Comparison of ENCODE assay signal across 21 cellular contexts in the genomic region with DNA sequence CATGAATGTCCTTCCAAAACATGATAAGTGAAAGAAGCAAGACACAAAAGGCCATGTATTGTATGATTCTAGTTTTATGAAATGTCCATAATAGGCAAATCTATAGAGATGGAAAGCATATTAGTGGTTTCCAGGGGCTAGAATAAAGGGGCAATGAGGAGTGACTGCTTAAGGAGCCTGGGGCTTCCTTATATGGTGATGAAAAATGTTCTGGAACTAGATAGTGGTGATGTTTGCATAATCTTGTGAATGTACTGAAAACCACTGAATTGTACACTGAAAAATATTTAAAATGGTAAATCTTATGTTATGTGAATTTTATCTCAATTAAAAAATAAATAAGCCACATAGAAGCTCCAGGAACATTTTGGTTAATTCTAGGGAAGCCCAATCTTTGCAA.
DNase-seq lines count a peak whose midpoint lies in the region; ATAC-seq and TF ChIP-seq lines count a peak whose summit lies in the region.
"Had no signal": no experiment of that assay in that cellular context is flagged by ENCODE, and none has a peak within 500 bp of the region (broad histone marks: within the 10 kb centered on the region; RNA-seq: fewer than 3 reads in every experiment).

No MANE protein-coding gene starts in this region.

- H3K27ac ChIP-seq in IMR-90 (ENCODE audit: insufficient read depth, low read length), result no peak overlapping the region
- peak overlapping the region; percentile 40 for H3K27ac ChIP-seq in smooth muscle cell (ENCODE audit: low read depth)
- H3K27ac ChIP-seq in sigmoid colon, result no peak overlapping the region
- H3K27ac ChIP-seq: BLaER1 had no signal

- H3K9me1 ChIP-seq in IMR-90 (ENCODE audit: insufficient read depth, low read length), result no peaks in the 10 kb centered on the region

- no peaks in the 10 kb centered on the region for H3K79me1 ChIP-seq in IMR-90 (ENCODE audit: low read depth in 1 of 2, low read length in 2 of 2)

- TF ChIP-seq CTCF in IMR-90 (conservative IDR thresholded peaks at IDR 0.05; ENCODE audit: low read depth, low read length), result no peak
- TF ChIP-seq CTCF in fibroblast of pulmonary artery (IDR thresholded peaks at IDR 0.05; ENCODE audit: low read length, missing control alignments), result no peak
- no peak for TF ChIP-seq CTCF in smooth muscle cell (IDR thresholded peaks at IDR 0.05; ENCODE audit: borderline replicate concordance, insufficient read depth, poor library complexity, severe bottlenecking)
- no peak for TF ChIP-seq CTCF in sigmoid colon (IDR thresholded peaks at IDR 0.05)

- CTCF ChIA-PET in IMR-90 (lab: Yijun Ruan, JAX), result no interaction called here

- dilution Hi-C loops in IMR-90 (cut with HindIII; ENCODE audit: low sequenced_read_pairs, unreplicated experiment), result no loop called here

- no peak overlapping the region for H2BK15ac ChIP-seq in IMR-90 (ENCODE audit: low read depth, low read length)

- H3F3A ChIP-seq in smooth muscle cell (ENCODE audit: low read depth), result no peaks in the 10 kb centered on the region

- no peak overlapping the region for H4K5ac ChIP-seq in IMR-90 (ENCODE audit: low read depth, low read length)

- no peak overlapping the region for H3K4ac ChIP-seq in IMR-90 (ENCODE audit: low read depth, low read length)

- H3K9ac ChIP-seq in IMR-90 (ENCODE audit: low read depth, low read length) (no peak overlapping the region), smooth muscle cell (ENCODE audit: low read depth) (no peak overlapping the region)
- H3K9ac ChIP-seq: BLaER1 had no signal

- in situ Hi-C loops in IMR-90 (cut with MboI; ENCODE audit: low sequenced_read_pairs), result no loop called here

- no peak overlapping the region for H4K8ac ChIP-seq in IMR-90 (ENCODE audit: low read depth in 2 of 2, low read length in 2 of 2)

- intact Hi-C loops in IMR-90 (cut with micrococcal nuclease), result no loop called here
- intact Hi-C loops in sigmoid colon (cut with DNase I), result no loop called here

- peak overlapping the region; percentile 59; the same call in 1 of the 2 replicates for H3K18ac ChIP-seq in IMR-90 (ENCODE audit: low read depth, low read length)

- H3K56ac ChIP-seq in IMR-90 (ENCODE audit: extremely low read depth, insufficient read depth, low read length), result no peak overlapping the region

- no peak overlapping the region for H2BK5ac ChIP-seq in IMR-90 (ENCODE audit: low read depth, low read length, poor library complexity, severe bottlenecking)

- no peaks in the 10 kb centered on the region for H4K20me1 ChIP-seq in IMR-90 (ENCODE audit: insufficient read depth, low read length)
- no peaks in the 10 kb centered on the region for H4K20me1 ChIP-seq in smooth muscle cell (ENCODE audit: low read depth)
- H4K20me1 ChIP-seq: BLaER1 had no signal

- H3K23ac ChIP-seq in IMR-90 (ENCODE audit: low read depth, low read length), result no peak overlapping the region

- no peak for TF ChIP-seq RAD21 in IMR-90 (IDR thresholded peaks at IDR 0.05; ENCODE audit: low read length)

- H2AFZ ChIP-seq in IMR-90 (replicated peaks; ENCODE audit: low read length, poor library complexity) (no peak overlapping the region), smooth muscle cell (ENCODE audit: low read depth) (no peak overlapping the region)

- BruUV-seq in IMR-90 (replicated peaks; lab: Mats Ljungman, UMichigan), result no TSS peak

- no peaks in the 10 kb centered on the region for H3K27me3 ChIP-seq in IMR-90 (ENCODE audit: control insufficient read depth, insufficient read depth, low read length)
- no peaks in the 10 kb centered on the region for H3K27me3 ChIP-seq in smooth muscle cell (ENCODE audit: low read depth)
- H3K27me3 ChIP-seq in sigmoid colon, result no peaks in the 10 kb centered on the region
- H3K27me3 ChIP-seq: BE2C, BLaER1 had no signal

- ATAC-seq in IMR-90 (ENCODE audit: low read depth), result peak; percentile 56
- ATAC-seq in HG03196 (IDR thresholded peaks at IDR 0.05; ENCODE audit: unreplicated experiment), result no peak
- ATAC-seq in HG03378 (IDR thresholded peaks at IDR 0.05; ENCODE audit: unreplicated experiment), result no peak
- ATAC-seq: GM12878 had no signal

- H3K9me3 ChIP-seq in IMR-90 (ENCODE audit: control insufficient read depth, insufficient read depth, low read length) (peaks cover 5% of the 10 kb centered on the region; the same call in 1 of the 2 replicates), smooth muscle cell (replicated peaks; ENCODE audit: low read depth) (no peaks in the 10 kb centered on the region), sigmoid colon (no peaks in the 10 kb centered on the region)
- H3K9me3 ChIP-seq: BE2C had no signal

- POLR2A ChIA-PET in IMR-90 (lab: Charles Lee; ENCODE audit: unreplicated experiment), result no interaction called here

- H3K14ac ChIP-seq in IMR-90 (replicated peaks; ENCODE audit: low read depth, low read length), result no peak overlapping the region

- H3K36me3 ChIP-seq in IMR-90 (ENCODE audit: control insufficient read depth, insufficient read depth, low read length) (no peaks in the 10 kb centered on the region), smooth muscle cell (ENCODE audit: low read depth) (no peaks in the 10 kb centered on the region), sigmoid colon (no peaks in the 10 kb centered on the region)
- H3K36me3 ChIP-seq: BE2C had no signal

- H3K4me2 ChIP-seq in IMR-90 (ENCODE audit: low read depth, low read length) (no peak overlapping the region), smooth muscle cell (peak overlapping the region; percentile 38)
- H3K4me2 ChIP-seq: BLaER1 had no signal

- H3K4me3 ChIP-seq in IMR-90 (ENCODE audit: insufficient read depth, low read depth, low read length), result no peak overlapping the region
- no peak overlapping the region for H3K4me3 ChIP-seq in fibroblast of pulmonary artery (replicated peaks; ENCODE audit: low read depth, low read length)
- H3K4me3 ChIP-seq in smooth muscle cell, result no peak overlapping the region
- no peak overlapping the region for H3K4me3 ChIP-seq in sigmoid colon
- H3K4me3 ChIP-seq: BLaER1, GM12878 had no signal

- 0 out of 2 replicates have a peak overlapping the region, but pooled peaks have one; percentile 14 for H2BK20ac ChIP-seq in IMR-90 (ENCODE audit: low read depth, low read length)

- DNase-seq in IMR-90, result peak; percentile 8
- DNase-seq in amniotic epithelial cell (ENCODE audit: low read depth), result peak; percentile 56
- DNase-seq in fibroblast of pulmonary artery (ENCODE audit: low read depth), result peak; percentile 28
- no peak for DNase-seq in smooth muscle cell (lab: John Stamatoyannopoulos, UW; ENCODE audit: unreplicated experiment)
- DNase-seq in DMS 273 (lab: John Stamatoyannopoulos, UW; ENCODE audit: unreplicated experiment), result no peak
- DNase-seq in sigmoid colon, result no peak
- DNase-seq: 8988T; ACHN; BE2C; C1 segment of cervical spinal cord; CD4-positive, alpha-beta memory T cell; CD4-positive, CD25-positive, alpha-beta regulatory T cell; CD8-positive, alpha-beta memory T cell; COR-L47; DMS79 treated with DMSO at 0.1 percent for 48 hours; EL; GDM1 had no signal

- no peak for TF ChIP-seq EP300 in sigmoid colon (IDR thresholded peaks at IDR 0.05)

- no peak overlapping the region for H2BK120ac ChIP-seq in IMR-90 (ENCODE audit: low read depth, low read length)

- peaks cover 93% of the 10 kb centered on the region for H3K79me2 ChIP-seq in smooth muscle cell (ENCODE audit: low read depth)

- TF ChIP-seq POLR2A in IMR-90 (IDR thresholded peaks at IDR 0.05; ENCODE audit: low read depth, low read length) (no peak), sigmoid colon (IDR thresholded peaks at IDR 0.05) (no peak)

- H2AK9ac ChIP-seq in IMR-90 (replicated peaks; ENCODE audit: low read depth, low read length, poor library complexity), result no peak overlapping the region

- H3K4me1 ChIP-seq in IMR-90 (ENCODE audit: control insufficient read depth, insufficient read depth, low read length), result no peaks in the 10 kb centered on the region
- peaks cover 4% of the 10 kb centered on the region for H3K4me1 ChIP-seq in smooth muscle cell (ENCODE audit: low read depth)
- H3K4me1 ChIP-seq in sigmoid colon, result no peaks in the 10 kb centered on the region
- H3K4me1 ChIP-seq: BE2C, BLaER1 had no signal

- no peak overlapping the region for H2AK5ac ChIP-seq in IMR-90 (ENCODE audit: low read depth, low read length)

- H4K91ac ChIP-seq in IMR-90 (ENCODE audit: insufficient read depth, low read depth, low read length), result no peak overlapping the region

TF ChIP-seq in IMR-90, 13 proteins besides CTCF, POLR2A, EP300 and RAD21:
- TF ChIP-seq RFX5 (IDR thresholded peaks at IDR 0.05; ENCODE audit: low read depth, low read length) (no peak), MAFK (IDR thresholded peaks at IDR 0.05; ENCODE audit: low read depth, low read length) (no peak), MAZ (IDR thresholded peaks at IDR 0.05; ENCODE audit: borderline replicate concordance, low read depth, low read length) (no peak), RCOR1 (IDR thresholded peaks at IDR 0.05; ENCODE audit: insufficient replicate concordance, low read length) (no peak), CEBPB (IDR thresholded peaks at IDR 0.05; ENCODE audit: low read depth, low read length) (no peak), NFE2L2 (IDR thresholded peaks at IDR 0.05; ENCODE audit: low read depth, low read length) (no peak), CHD1 (IDR thresholded peaks at IDR 0.05; ENCODE audit: low read depth, low read length) (no peak), MXI1 (IDR thresholded peaks at IDR 0.05; ENCODE audit: borderline replicate concordance, low read depth, low read length) (no peak), SMC3 (IDR thresholded peaks at IDR 0.05; ENCODE audit: low read depth, low read length) (no peak)
- TF ChIP-seq, protein P1, sequence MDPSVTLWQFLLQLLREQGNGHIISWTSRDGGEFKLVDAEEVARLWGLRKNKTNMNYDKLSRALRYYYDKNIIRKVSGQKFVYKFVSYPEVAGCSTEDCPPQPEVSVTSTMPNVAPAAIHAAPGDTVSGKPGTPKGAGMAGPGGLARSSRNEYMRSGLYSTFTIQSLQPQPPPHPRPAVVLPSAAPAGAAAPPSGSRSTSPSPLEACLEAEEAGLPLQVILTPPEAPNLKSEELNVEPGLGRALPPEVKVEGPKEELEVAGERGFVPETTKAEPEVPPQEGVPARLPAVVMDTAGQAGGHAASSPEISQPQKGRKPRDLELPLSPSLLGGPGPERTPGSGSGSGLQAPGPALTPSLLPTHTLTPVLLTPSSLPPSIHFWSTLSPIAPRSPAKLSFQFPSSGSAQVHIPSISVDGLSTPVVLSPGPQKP (IDR thresholded peaks at IDR 0.05; ENCODE audit: borderline replicate concordance, low read depth, low read length), result no peak
- TF ChIP-seq, protein P2, sequence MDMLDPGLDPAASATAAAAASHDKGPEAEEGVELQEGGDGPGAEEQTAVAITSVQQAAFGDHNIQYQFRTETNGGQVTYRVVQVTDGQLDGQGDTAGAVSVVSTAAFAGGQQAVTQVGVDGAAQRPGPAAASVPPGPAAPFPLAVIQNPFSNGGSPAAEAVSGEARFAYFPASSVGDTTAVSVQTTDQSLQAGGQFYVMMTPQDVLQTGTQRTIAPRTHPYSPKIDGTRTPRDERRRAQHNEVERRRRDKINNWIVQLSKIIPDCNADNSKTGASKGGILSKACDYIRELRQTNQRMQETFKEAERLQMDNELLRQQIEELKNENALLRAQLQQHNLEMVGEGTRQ (IDR thresholded peaks at IDR 0.05; ENCODE audit: low read depth, low read length), result no peak

Comparison
In these comparisons a context has a peak if more than half of its experiments do, and no peak if none do; other contexts are left out.
1. DNase-seq: peak in IMR-90 (single experiment), amniotic epithelial cell (single experiment) and fibroblast of pulmonary artery (single experiment); none in smooth muscle cell (single experiment), DMS 273 (single experiment) and sigmoid colon (single experiment).